8 cellular contexts compared by ENCODE assay signal in genomic region chr16:24728891-24729242, GRCh38. TPM values are rescaled to one million over a fixed set of nuclear protein-coding genes. Genes with fewer than 3 reads are reported as not detected.
DNase-seq lines count a peak whose midpoint lies in the region; ATAC-seq, FAIRE-seq and TF ChIP-seq lines count a peak whose summit lies in the region.

No MANE protein-coding gene starts in this region.

- H3K4me3 ChIP-seq in Panc1 (ENCODE audit: low read depth in 2 of 2, low read length in 2 of 2) (peak overlapping the region; percentile 82 to 83), endothelial cell of umbilical vein (replicated peaks in 1 of 3; ENCODE audit: insufficient read depth in 1 of 3, low read depth in 1 of 3, low read length in 3 of 3) (peak overlapping the region; percentile 88 to 98 (median 89)), pancreas (peak overlapping the region; percentile 67 to 86 (median 78))

- in situ Hi-C loops in Panc1 (cut with HindIII; ENCODE audit: low pct_unique_long_range_greater_than_20kb, low sequenced_read_pairs), result no loop called here

- BruUV-seq in Panc1 (replicated peaks; lab: Mats Ljungman, UMichigan) (TSS peak; percentile 89), endothelial cell of umbilical vein (replicated peaks; lab: Mats Ljungman, UMichigan) (no TSS peak)

- FAIRE-seq in endothelial cell of umbilical vein (lab: Jason Lieb, UNC) (no peak), pancreas (lab: Jason Lieb, UNC) (no peak)

- WGBS in pancreas, 2 donors, result 3 to 4% methylated on average over 8 of the region's 8 CpGs

- H3K27ac ChIP-seq in Panc1 (ENCODE audit: low read length) (peak overlapping the region; percentile 93), endothelial cell of umbilical vein (ENCODE audit: insufficient read depth, low read depth, low read length) (peak overlapping the region; percentile 82), pancreas (peak overlapping the region; percentile 90 to 96 (median 92))

- POLR2A ChIA-PET in Panc1 (lab: Charles Lee), result interaction anchor here (0.6 to 0.9 kb wide), 2 partner anchors 29 to 34 kb away, joined by 3 to 6 read pairs; no protein-coding TSS in a partner anchor
- POLR2A ChIA-PET in endothelial cell of umbilical vein (lab: Charles Lee), result no interaction called here

- peaks cover 41% of the 10 kb centered on the region for H3K79me2 ChIP-seq in endothelial cell of umbilical vein (ENCODE audit: control insufficient read depth, insufficient read depth, low read length)

- intact Hi-C loops in Panc1 (cut with micrococcal nuclease; ENCODE audit: unreplicated experiment), result no loop called here
- intact Hi-C loops in endothelial cell of umbilical vein (cut with micrococcal nuclease), result loop anchor here (1.0 to 10.0 kb wide), 2 partner anchors 28 to 256 kb away; no protein-coding TSS in a partner anchor
- intact Hi-C loops in pancreas (cut with DNase I), result no loop called here

- CTCF ChIA-PET in Panc1 (lab: Charles Lee) (no interaction called here), endothelial cell of umbilical vein (lab: Charles Lee) (interaction anchor here (1.0 to 1.4 kb wide), 2 partner anchors 26 to 212 kb away, joined by 3 to 4 read pairs; no protein-coding TSS in a partner anchor)

- H3K9me3 ChIP-seq in Panc1 (ENCODE audit: control insufficient read depth, insufficient read depth, low read depth, low read length) (no peaks in the 10 kb centered on the region), endothelial cell of umbilical vein (replicated peaks; ENCODE audit: control insufficient read depth, insufficient read depth, low read length) (no peaks in the 10 kb centered on the region), pancreas (no peaks in the 10 kb centered on the region)

- ATAC-seq in Panc1 (no peak), pancreas (peak; percentile 13 to 20 (median 16)), GM19324 (IDR thresholded peaks at IDR 0.05; ENCODE audit: low FRiP score, unreplicated experiment) (no peak)

- H3K4me1 ChIP-seq in Panc1 (ENCODE audit: control insufficient read depth, insufficient read depth, low read length) (peaks cover 24% of the 10 kb centered on the region), endothelial cell of umbilical vein (ENCODE audit: control insufficient read depth, extremely low read depth, insufficient read depth, low read length) (peaks cover 22% of the 10 kb centered on the region), pancreas (peaks cover 14 to 26% (median 19%) of the 10 kb centered on the region in 3 donors)

- H3K4me2 ChIP-seq in endothelial cell of umbilical vein (ENCODE audit: insufficient read depth, low read length), result peak overlapping the region; percentile 97

- TF ChIP-seq POLR2A in endothelial cell of umbilical vein (IDR thresholded peaks at IDR 0.05; ENCODE audit: low read depth, low read length), result no peak

- peak; percentile 11 for DNase-seq in NCI-H748 (lab: John Stamatoyannopoulos, UW; ENCODE audit: unreplicated experiment)
- no peak for DNase-seq in NCI-H748 treated with DMSO at 0.1 percent for 48 hours (lab: John Stamatoyannopoulos, UW)
- DNase-seq in Panc1 (ENCODE audit: low read depth, low spot score), result no peak
- no peak for DNase-seq in endothelial cell of umbilical vein (ENCODE audit: low read depth, low spot score)
- DNase-seq in pancreas, result no peak
- DNase-seq in NCI-H1105 (lab: John Stamatoyannopoulos, UW), result no peak
- no peak for DNase-seq in NCI-H146 treated with DMSO at 0.1 percent for 48 hours (lab: John Stamatoyannopoulos, UW; ENCODE audit: unreplicated experiment)

- dilution Hi-C loops in endothelial cell of umbilical vein (cut with MboI; ENCODE audit: extremely low pct_ligation_motif_present, low sequenced_read_pairs), result no loop called here

- TF ChIP-seq CTCF in Panc1 (IDR thresholded peaks at IDR 0.05) (no peak), endothelial cell of umbilical vein (IDR thresholded peaks at IDR 0.05; ENCODE audit: extremely low read depth in 1 of 2, insufficient read depth in 1 of 2, low read depth in 1 of 2, low read length in 2 of 2) (no peak), pancreas (IDR thresholded peaks at IDR 0.05) (no peak)

- no peaks in the 10 kb centered on the region for H4K20me1 ChIP-seq in endothelial cell of umbilical vein (replicated peaks; ENCODE audit: control insufficient read depth, extremely low read depth, insufficient read depth, low read length)

- peak overlapping the region; percentile 82 for H3K9ac ChIP-seq in endothelial cell of umbilical vein (replicated peaks; ENCODE audit: extremely low read depth, insufficient read depth, low read length)

- H3K9me1 ChIP-seq in endothelial cell of umbilical vein (replicated peaks; ENCODE audit: control insufficient read depth, extremely low read depth, insufficient read depth, low read length), result peaks cover 3% of the 10 kb centered on the region

- H3K36me3 ChIP-seq in Panc1 (ENCODE audit: control insufficient read depth, insufficient read depth, low read length) (peaks cover 7% of the 10 kb centered on the region), endothelial cell of umbilical vein (ENCODE audit: control insufficient read depth in 2 of 2, extremely low read depth in 1 of 2, insufficient read depth in 2 of 2, low read length in 2 of 2) (peaks cover 2% of the 10 kb centered on the region in 2 experiments), pancreas (no peaks in the 10 kb centered on the region)

- H2AFZ ChIP-seq in endothelial cell of umbilical vein (ENCODE audit: low read depth, low read length), result peak overlapping the region; percentile 67

- H3K27me3 ChIP-seq in Panc1 (ENCODE audit: control insufficient read depth, insufficient read depth, low read length) (no peaks in the 10 kb centered on the region), endothelial cell of umbilical vein (ENCODE audit: control insufficient read depth in 2 of 2, insufficient read depth in 2 of 2, low read length in 2 of 2) (no peaks in the 10 kb centered on the region), pancreas (no peaks in the 10 kb centered on the region)

TF ChIP-seq in endothelial cell of umbilical vein, 7 proteins besides CTCF, POLR2A, EP300 and RAD21:
- TF ChIP-seq MYC (IDR thresholded peaks at IDR 0.05; ENCODE audit: low read depth, low read length) (no peak), FOS (IDR thresholded peaks at IDR 0.05; ENCODE audit: borderline replicate concordance, insufficient read depth, low read length) (no peak), GATA2 (IDR thresholded peaks at IDR 0.05; ENCODE audit: insufficient read depth, insufficient read length, low read depth, low read length) (no peak), JUN (IDR thresholded peaks at IDR 0.05; ENCODE audit: borderline replicate concordance, insufficient read depth, insufficient read length, low read depth) (no peak), EZH2 (IDR thresholded peaks at IDR 0.05; ENCODE audit: borderline replicate concordance, low read depth, low read length, severe bottlenecking) (no peak), POLR2AphosphoS5 (IDR thresholded peaks at IDR 0.05; ENCODE audit: insufficient read depth, low read depth, low read length) (no peak)
- TF ChIP-seq, protein P1, sequence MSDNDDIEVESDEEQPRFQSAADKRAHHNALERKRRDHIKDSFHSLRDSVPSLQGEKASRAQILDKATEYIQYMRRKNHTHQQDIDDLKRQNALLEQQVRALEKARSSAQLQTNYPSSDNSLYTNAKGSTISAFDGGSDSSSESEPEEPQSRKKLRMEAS (IDR thresholded peaks at IDR 0.05; ENCODE audit: insufficient read depth, insufficient read length), result no peak

RNA-seq across cellular contexts. Expression of gene TNRC6A, which starts 0.6 kb away (rescaled TPM):
- 53.6 TPM for total RNA-seq in Panc1 (2021; ENCODE audit: unreplicated experiment)
- polyA plus RNA-seq in Panc1 (2012; ENCODE audit: insufficient read length), result 36.2 TPM
- 62.7 and 74.5 TPM in 2 replicates for total RNA-seq in endothelial cell of umbilical vein
- 39.3 and 51.5 TPM in 2 replicates for polyA plus RNA-seq in endothelial cell of umbilical vein
- polyA plus RNA-seq in endothelial cell of umbilical vein (2011; cell fraction: cytosol; rRNA removed), result 28.3 TPM in 2 replicates
- polyA plus RNA-seq in endothelial cell of umbilical vein (2011; cell fraction: nucleus; rRNA removed), result 170 and 189 TPM in 2 replicates
- 24.8 and 33.9 TPM in 2 replicates for polyA plus RNA-seq in endothelial cell of umbilical vein (2012)
- 113 and 131 TPM in 2 replicates for polyA minus RNA-seq in endothelial cell of umbilical vein
- polyA minus RNA-seq in endothelial cell of umbilical vein (2011; cell fraction: cytosol; rRNA and poly(A)+ RNA removed), result 28.0 TPM
- 121 and 184 TPM in 2 replicates for polyA minus RNA-seq in endothelial cell of umbilical vein (2011; cell fraction: nucleus; rRNA and poly(A)+ RNA removed)
- 10 to 100 TPM; 15.6 to 33.9 (median 21.9) TPM for total RNA-seq in pancreas
- 10 to 100 TPM; 22.5 to 27.7 TPM for polyA plus RNA-seq in pancreas

Comparison
In these comparisons a context has a peak if more than half of its experiments do, and no peak if none do; other contexts are left out.
1. ATAC-seq: peak in pancreas (4 of 4); none in Panc1 (single experiment) and GM19324 (single experiment).
2. Peak in every context shown above with its lines, with median percentiles within 50 percentile points of each other: H3K27ac ChIP-seq and H3K4me3 ChIP-seq.